In genomic region chr1:235018161-235018560, GRCh38 we compare ENCODE assay signal across 10 cellular contexts.
A peak's percentile ranks its signal among the peaks of the same experiment; 100 is the strongest.
DNase-seq lines count a peak whose midpoint lies in the region; TF ChIP-seq lines count a peak whose summit lies in the region.
"Had no signal": no experiment of that assay in that cellular context is flagged by ENCODE, and none has a peak within 500 bp of the region (broad histone marks: within the 10 kb centered on the region; RNA-seq: fewer than 3 reads in every experiment).

No MANE protein-coding gene starts in this region.

- DNase-seq in Daoy (ENCODE audit: low read depth) (peak; percentile 98), NCI-H69 (lab: John Stamatoyannopoulos, UW) (peak; percentile 21), cerebellar cortex (ENCODE audit: low spot score) (peak; percentile 35), Kasumi-1 (lab: John Stamatoyannopoulos, UW) (no peak), NCI-H2171 treated with DMSO at 0.1 percent for 48 hours (lab: John Stamatoyannopoulos, UW) (no peak), CD14-positive monocyte (ENCODE audit: low spot score) (no peak), NCI-H1694 treated with DMSO at 0.1 percent for 48 hours (lab: John Stamatoyannopoulos, UW) (no peak)
- DNase-seq: activated naive CD4-positive, alpha-beta T cell treated with anti-CD3 and anti-CD28 coated beads, Interleukin-2, amount 50 U/mL, for 16 hours had no signal

- H3K4me3 Mint-ChIP-seq in nephron, result no peak overlapping the region
- H3K4me3 Mint-ChIP-seq in CD14-positive monocyte, result no peak overlapping the region
- H3K4me3 Mint-ChIP-seq: type B pancreatic cell had no signal

- TF ChIP-seq CTCF in nephron (IDR thresholded peaks at IDR 0.05; ENCODE audit: unreplicated experiment in 3 of 3) (no peak), CD14-positive monocyte (IDR thresholded peaks at IDR 0.05) (no peak)

- H3K4me1 Mint-ChIP-seq in nephron (peaks cover 74% of the 10 kb centered on the region), CD14-positive monocyte (peaks cover 27% of the 10 kb centered on the region)

- H3K36me3 Mint-ChIP-seq in nephron (ENCODE audit: low read depth) (no peaks in the 10 kb centered on the region), CD14-positive monocyte (peaks cover 0 to 4% of the 10 kb centered on the region in 2 donors)
- H3K36me3 Mint-ChIP-seq: type B pancreatic cell had no signal

- H3K27ac Mint-ChIP-seq in nephron, result peak overlapping the region; percentile 80 to 88 (median 81)
- H3K27ac Mint-ChIP-seq in CD14-positive monocyte, result no peak overlapping the region
- H3K27ac Mint-ChIP-seq: type B pancreatic cell had no signal

- intact Hi-C loops in CD14-positive monocyte (cut with micrococcal nuclease), result no loop called here

- peaks cover 9% of the 10 kb centered on the region for H3K9me3 Mint-ChIP-seq in nephron
- H3K9me3 Mint-ChIP-seq in CD14-positive monocyte, result peaks cover 0 to 4% (median 3%) of the 10 kb centered on the region in 7 donors

- H3K27me3 Mint-ChIP-seq in nephron (ENCODE audit: low read depth) (peaks cover 3% of the 10 kb centered on the region), CD14-positive monocyte (ENCODE audit: low read depth in 3 of 3) (peaks cover 0 to 2% (median 0%) of the 10 kb centered on the region in 3 donors)

Comparison
In these comparisons a context has a peak if more than half of its experiments do, and no peak if none do; other contexts are left out.
1. DNase-seq: peak in Daoy (single experiment), NCI-H69 (single experiment) and cerebellar cortex (single experiment); none in Kasumi-1 (0 of 2), NCI-H2171 treated with DMSO at 0.1 percent for 48 hours (single experiment), CD14-positive monocyte (single experiment) and NCI-H1694 treated with DMSO at 0.1 percent for 48 hours (single experiment).
2. H3K27ac Mint-ChIP-seq: peak in nephron (3 of 3); none in CD14-positive monocyte (0 of 7).